ENCODE assay signal across 1 cellular context in genomic region chr5:110547495-110547894, GRCh38.
TF ChIP-seq lines count a peak whose summit lies in the region.

No MANE protein-coding gene starts in this region.

TF ChIP-seq in WTC11, 78 proteins besides CTCF, POLR2A, EP300 and RAD21 (continued from another document):
- TF ChIP-seq CREM (CRISPR knock-in tag; IDR thresholded peaks at IDR 0.05) (no peak), FOXP1 (CRISPR knock-in tag; IDR thresholded peaks at IDR 0.05; ENCODE audit: borderline replicate concordance) (no peak), ARID4B (CRISPR knock-in tag; IDR thresholded peaks at IDR 0.05; ENCODE audit: borderline replicate concordance) (no peak), HMGA2 (CRISPR knock-in tag; IDR thresholded peaks at IDR 0.05) (no peak), E2F5 (CRISPR knock-in tag; IDR thresholded peaks at IDR 0.05) (no peak), ZBTB21 (CRISPR knock-in tag; IDR thresholded peaks at IDR 0.05; ENCODE audit: borderline replicate concordance) (no peak), NR1H2 (CRISPR knock-in tag; IDR thresholded peaks at IDR 0.05) (no peak), NR3C1 (CRISPR knock-in tag; conservative IDR thresholded peaks at IDR 0.05; ENCODE audit: low read depth) (no peak), ZNF121 (CRISPR knock-in tag; IDR thresholded peaks at IDR 0.05) (no peak), ELF4 (CRISPR knock-in tag; IDR thresholded peaks at IDR 0.05; ENCODE audit: low read depth) (no peak)
